24 cellular contexts compared by ENCODE assay signal in the genomic region with DNA sequence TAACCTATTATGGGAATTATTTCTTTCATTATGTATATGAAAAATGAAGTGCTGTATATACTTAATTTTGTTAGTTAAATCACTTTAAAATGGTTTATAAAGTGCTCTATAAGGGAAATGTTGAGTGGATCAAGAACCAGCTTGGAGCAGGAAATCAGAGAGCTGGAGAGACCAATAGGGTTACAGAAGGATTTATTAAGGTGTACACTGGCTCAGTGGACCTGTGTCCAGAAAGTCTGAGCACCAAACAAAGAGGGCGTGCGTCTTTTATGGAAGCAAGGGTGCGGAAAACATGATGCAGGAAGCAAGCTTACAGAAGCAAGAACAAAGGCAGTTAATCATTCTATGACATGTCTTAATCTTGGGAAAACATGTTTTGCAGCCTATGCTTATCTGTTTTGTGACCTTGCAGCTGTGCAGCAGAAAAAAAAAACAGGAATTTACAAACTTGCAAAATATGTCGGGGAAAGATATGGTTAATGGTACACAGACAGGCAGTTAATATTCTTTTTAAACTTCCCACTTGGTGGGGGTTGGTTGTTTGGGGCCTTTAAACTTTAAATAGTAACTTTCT.
"Had no signal": no experiment of that assay in that cellular context is flagged by ENCODE, and none has a peak within 500 bp of the region (broad histone marks: within the 10 kb centered on the region; RNA-seq: fewer than 3 reads in every experiment).

No MANE protein-coding gene starts in this region.

- H3K9me2 ChIP-seq: SK-N-SH had no signal

- H3K4me2 ChIP-seq: KMS-11, SK-N-SH had no signal

- DNase-seq: IMR-90, Kasumi-1, MM.1S, NCI-H1092 treated with DMSO at 0.1 percent for 48 hours, NCI-H1436, NCI-H1694, NCI-H187 treated with DMSO at 0.1 percent for 48 hours, NCI-H2081, NCI-H2107, NCI-H2171, NCI-H226, NCI-H446, NCI-H510A, NCI-H524 treated with DMSO at 0.1 percent for 48 hours, NCI-H69, NCI-H774, PC-3, SHP77, SK-N-SH, T-helper 1 cell had no signal

- H3K27ac ChIP-seq: KMS-11, RWPE1 had no signal

- ATAC-seq: HepG2, Panc1, PC-3 had no signal

- H3K9ac ChIP-seq: KMS-11, SK-N-SH had no signal
